17 cellular contexts compared by ENCODE assay signal in genomic region chr12:47902131-47902639, GRCh38. TPM values are rescaled to one million over a fixed set of nuclear protein-coding genes. Genes with fewer than 3 reads are reported as not detected.
DNase-seq lines count a peak whose midpoint lies in the region; ATAC-seq and TF ChIP-seq lines count a peak whose summit lies in the region.
"Had no signal": no experiment of that assay in that cellular context is flagged by ENCODE, and none has a peak within 500 bp of the region (broad histone marks: within the 10 kb centered on the region; RNA-seq: fewer than 3 reads in every experiment).

No MANE protein-coding gene starts in this region.

- CTCF ChIA-PET in activated CD8-positive, alpha-beta memory T cell treated with anti-CD3 and anti-CD28 coated beads, Interleukin-2, amount 10 ng/mL, durations not matched to agents 7 days and 5 days (lab: Charles Lee): interaction anchor here (1.2 to 2.0 kb wide), 4 partner anchors 13 to 49 kb away, joined by 3 to 8 read pairs (median 4); no protein-coding TSS in a partner anchor
- CTCF ChIA-PET in RWPE1 (lab: Yijun Ruan, JAX): no interaction called here

- peak overlapping the region; percentile 85 for H3K4me3 Mint-ChIP-seq in activated CD8-positive, alpha-beta memory T cell treated with anti-CD3 and anti-CD28 coated beads, Interleukin-2, amount 10 ng/mL, durations not matched to agents 7 days and 5 days
- H3K4me3 Mint-ChIP-seq in stimulated activated effector memory CD8-positive, alpha-beta T cell treated with anti-CD3 and anti-CD28 coated beads, Interleukin-12 subunit alpha, Interleukin-12 subunit beta, amount 100 ng/mL, for 72 hours: peak overlapping the region; percentile 89
- H3K4me3 Mint-ChIP-seq in type B pancreatic cell: no peak overlapping the region
- H3K4me3 Mint-ChIP-seq: GM23338 had no signal

- H3K27me3 ChIP-seq in duodenal mucosa (ENCODE audit: control insufficient read depth in 1 of 2, insufficient read depth in 2 of 2, low read length in 2 of 2): no peaks in the 10 kb centered on the region

- TF ChIP-seq CTCF in RWPE1 (conservative IDR thresholded peaks at IDR 0.05; ENCODE audit: low read depth): no peak
- TF ChIP-seq CTCF in type B pancreatic cell (conservative IDR thresholded peaks at IDR 0.05): no peak
- TF ChIP-seq CTCF in GM13976 (IDR thresholded peaks at IDR 0.05; ENCODE audit: borderline replicate concordance, control extremely low read depth, extremely low read depth, insufficient read depth, missing control alignments): no peak

- peaks cover 69 to 70% of the 10 kb centered on the region in 2 donors for H3K4me1 ChIP-seq in duodenal mucosa (ENCODE audit: control insufficient read depth in 1 of 2, insufficient read depth in 2 of 2, low read length in 2 of 2)

- peak overlapping the region; percentile 26 for H3K27ac Mint-ChIP-seq in activated CD8-positive, alpha-beta memory T cell treated with anti-CD3 and anti-CD28 coated beads, Interleukin-2, amount 10 ng/mL, durations not matched to agents 7 days and 5 days
- peak overlapping the region; percentile 89 for H3K27ac Mint-ChIP-seq in stimulated activated effector memory CD8-positive, alpha-beta T cell treated with anti-CD3 and anti-CD28 coated beads, Interleukin-12 subunit alpha, Interleukin-12 subunit beta, amount 100 ng/mL, for 72 hours
- no peak overlapping the region for H3K27ac Mint-ChIP-seq in type B pancreatic cell
- H3K27ac Mint-ChIP-seq: GM23338 had no signal

- peaks cover 18% of the 10 kb centered on the region for H3K27me3 Mint-ChIP-seq in activated CD8-positive, alpha-beta memory T cell treated with anti-CD3 and anti-CD28 coated beads, Interleukin-2, amount 10 ng/mL, durations not matched to agents 7 days and 5 days
- peaks cover 74% of the 10 kb centered on the region for H3K27me3 Mint-ChIP-seq in type B pancreatic cell

- H3K36me3 Mint-ChIP-seq in activated CD8-positive, alpha-beta memory T cell treated with anti-CD3 and anti-CD28 coated beads, Interleukin-2, amount 10 ng/mL, durations not matched to agents 7 days and 5 days: peaks cover 22% of the 10 kb centered on the region
- peaks cover 77% of the 10 kb centered on the region for H3K36me3 Mint-ChIP-seq in stimulated activated effector memory CD8-positive, alpha-beta T cell treated with anti-CD3 and anti-CD28 coated beads, Interleukin-12 subunit alpha, Interleukin-12 subunit beta, amount 100 ng/mL, for 72 hours
- no peaks in the 10 kb centered on the region for H3K36me3 Mint-ChIP-seq in type B pancreatic cell
- H3K36me3 Mint-ChIP-seq: naive thymus-derived CD8-positive, alpha-beta T cell had no signal

- peak overlapping the region; percentile 86 to 88 for H3K9ac ChIP-seq in duodenal mucosa (ENCODE audit: low read depth in 1 of 2, low read length in 2 of 2)

- ATAC-seq in activated CD8-positive, alpha-beta memory T cell treated with anti-CD3 and anti-CD28 coated beads, Interleukin-2, amount 10 ng/mL, durations not matched to agents 7 days and 5 days: no peak
- no peak for ATAC-seq in stimulated activated effector memory CD8-positive, alpha-beta T cell treated with anti-CD3 and anti-CD28 coated beads, Interleukin-12 subunit alpha, Interleukin-12 subunit beta, amount 100 ng/mL, for 72 hours
- ATAC-seq: GM23338; lower lobe of right lung; naive thymus-derived CD8-positive, alpha-beta T cell had no signal

- POLR2A ChIA-PET in RWPE1 (lab: Yijun Ruan, JAX; ENCODE audit: low non-redundant PET): no interaction called here

- H3K4me3 ChIP-seq in duodenal mucosa (ENCODE audit: low read depth in 1 of 2, low read length in 2 of 2): peak overlapping the region; percentile 87 to 94
- H3K4me3 ChIP-seq: GM23338, prostate gland had no signal

- in situ Hi-C loops in GM13976 (cut with MboI; ENCODE audit: low sequenced_read_pairs, unreplicated experiment): no loop called here

- peak; percentile 39 for DNase-seq in activated CD8-positive, alpha-beta memory T cell treated with anti-CD3 and anti-CD28 coated beads, Interleukin-2, amount 10 ng/mL, durations not matched to agents 7 days and 5 days
- DNase-seq in activated CD8-positive, alpha-beta memory T cell treated with anti-CD3 and anti-CD28 coated beads, Interleukin-2, amount 50 U/mL, for 4 hours: no peak
- DNase-seq in RWPE1 (ENCODE audit: low spot score) (no peak), NCI-H1417 treated with DMSO at 0.1 percent for 48 hours (lab: John Stamatoyannopoulos, UW) (no peak), type B pancreatic cell (ENCODE audit: extremely low spot score, unreplicated experiment) (no peak), GM13976 (ENCODE audit: low spot score) (no peak)
- no peak for DNase-seq in stimulated activated effector memory CD8-positive, alpha-beta T cell treated with anti-CD3 and anti-CD28 coated beads, Interleukin-12 subunit alpha, Interleukin-12 subunit beta, amount 100 ng/mL, for 72 hours (ENCODE audit: low spot score in 2 of 2)
- DNase-seq: aorta; lower lobe of right lung; naive thymus-derived CD8-positive, alpha-beta T cell; NCI-H1105 treated with DMSO at 0.1 percent for 48 hours; NCI-H82; stimulated activated CD4-positive, alpha-beta T cell treated with anti-CD3 and anti-CD28 coated beads, Interleukin-12 subunit alpha, Interleukin-12 subunit beta, amount 100 ng/mL, for 4 hours; stimulated activated naive CD4-positive, alpha-beta T cell treated with Interleukin-2 at 50 U/mL for 16 hours had no signal

- peaks cover 12% of the 10 kb centered on the region in 2 donors for H3K36me3 ChIP-seq in duodenal mucosa (ENCODE audit: control insufficient read depth in 1 of 2, insufficient read depth in 2 of 2, low read length in 2 of 2)
- H3K36me3 ChIP-seq: lower lobe of right lung, prostate gland had no signal

- no peaks in the 10 kb centered on the region for H3K9me3 ChIP-seq in duodenal mucosa (ENCODE audit: control insufficient read depth in 1 of 2, low read length in 2 of 2)
- H3K9me3 ChIP-seq: lower lobe of right lung, prostate gland had no signal

- H3K9me3 Mint-ChIP-seq in activated CD8-positive, alpha-beta memory T cell treated with anti-CD3 and anti-CD28 coated beads, Interleukin-2, amount 10 ng/mL, durations not matched to agents 7 days and 5 days (ENCODE audit: low read depth): no peaks in the 10 kb centered on the region
- H3K9me3 Mint-ChIP-seq in stimulated activated effector memory CD8-positive, alpha-beta T cell treated with anti-CD3 and anti-CD28 coated beads, Interleukin-12 subunit alpha, Interleukin-12 subunit beta, amount 100 ng/mL, for 72 hours: no peaks in the 10 kb centered on the region
- H3K9me3 Mint-ChIP-seq in type B pancreatic cell: no peaks in the 10 kb centered on the region
- H3K9me3 Mint-ChIP-seq: GM23338; naive thymus-derived CD8-positive, alpha-beta T cell had no signal

- peak overlapping the region; percentile 92 for H3K27ac ChIP-seq in RWPE1
- peak overlapping the region; percentile 86 for H3K27ac ChIP-seq in duodenal mucosa (ENCODE audit: low read depth, low read length)
- H3K27ac ChIP-seq: prostate gland had no signal

- H3K4me1 Mint-ChIP-seq in activated CD8-positive, alpha-beta memory T cell treated with anti-CD3 and anti-CD28 coated beads, Interleukin-2, amount 10 ng/mL, durations not matched to agents 7 days and 5 days: peaks cover 65% of the 10 kb centered on the region
- H3K4me1 Mint-ChIP-seq in stimulated activated effector memory CD8-positive, alpha-beta T cell treated with anti-CD3 and anti-CD28 coated beads, Interleukin-12 subunit alpha, Interleukin-12 subunit beta, amount 100 ng/mL, for 72 hours: peaks cover 66% of the 10 kb centered on the region
- peaks cover 16% of the 10 kb centered on the region for H3K4me1 Mint-ChIP-seq in type B pancreatic cell (ENCODE audit: unreplicated experiment)

RNA-seq across cellular contexts. Expression of gene VDR, which starts 2.6 kb away (rescaled TPM):
- total RNA-seq in activated CD8-positive, alpha-beta memory T cell treated with anti-CD3 and anti-CD28 coated beads, Interleukin-2, amount 10 ng/mL, durations not matched to agents 7 days and 5 days: 10 to 100 TPM; 34.9 to 69.8 TPM
- total RNA-seq in type B pancreatic cell (ENCODE audit: low replicate concordance): 0.77 and 1.5 TPM in 2 replicates

Comparison
In these comparisons a context has a peak if more than half of its experiments do, and no peak if none do; other contexts are left out.
1. RNA of gene VDR, which starts 2.6 kb away (total RNA-seq): 34.9 to 69.8 TPM in activated CD8-positive, alpha-beta memory T cell treated with anti-CD3 and anti-CD28 coated beads, Interleukin-2, amount 10 ng/mL, durations not matched to agents 7 days and 5 days; 0.77 to 1.5 TPM in type B pancreatic cell; every median in the first group is over 10 times any median in the second.